In genomic region chr10:101781984-101782810, GRCh38 we compare ENCODE assay signal across 8 cellular contexts. TPM values are rescaled to one million over a fixed set of nuclear protein-coding genes. Genes with fewer than 3 reads are reported as not detected.
DNase-seq lines count a peak whose midpoint lies in the region; ATAC-seq and TF ChIP-seq lines count a peak whose summit lies in the region.

No MANE protein-coding gene starts in this region.

- H3K27me3 ChIP-seq in iPS-20b (ENCODE audit: insufficient read depth, low read length), result peaks cover 38% of the 10 kb centered on the region
- H3K27me3 ChIP-seq in testis, result no peaks in the 10 kb centered on the region
- peaks cover 8% of the 10 kb centered on the region for H3K27me3 ChIP-seq in thyroid gland

- no peak for DNase-seq in T-helper 2 cell treated with Interferon-gamma antibody and Interleukin-4, amounts not matched to agents 5 μg/mL and 100 μg/mL, for 36 hours (ENCODE audit: low spot score)
- DNase-seq in T-helper 2 cell (no peak), testis (no peak), thyroid gland (no peak), GM19238 (ENCODE audit: insufficient read length, low spot score) (no peak)
- DNase-seq in stimulated activated CD4-positive, alpha-beta T cell treated with anti-CD3 and anti-CD28 coated beads, Interleukin-1b, Interleukin-23, amount 100 ng/mL, for 48 hours, result no peak

- 28 to 44% methylated on average over 13 to 17 of the region's 17 CpGs for WGBS in testis, 2 donors
- 54 to 55% methylated on average over 13 to 17 of the region's 17 CpGs for WGBS in thyroid gland, 2 donors

- intact Hi-C loops in testis (cut with DNase I; ENCODE audit: low total_unique reads) (no loop called here), thyroid gland (cut with DNase I) (no loop called here)

- peak overlapping the region; percentile 50 for H3K27ac Mint-ChIP-seq in T-helper 2 cell treated with Interferon-gamma antibody and Interleukin-4, amounts not matched to agents 5 μg/mL and 100 μg/mL, for 36 hours
- H3K27ac Mint-ChIP-seq in activated T-helper 17 cell treated with anti-CD3 and anti-CD28 coated beads, Interleukin-2, amount 50 U/mL, for 72 hours, result peak overlapping the region; percentile 98

- TF ChIP-seq POLR2A in testis (IDR thresholded peaks at IDR 0.05) (no peak), thyroid gland (IDR thresholded peaks at IDR 0.05) (no peak)

- ATAC-seq in activated T-helper 17 cell treated with anti-CD3 and anti-CD28 coated beads, Interleukin-2, amount 50 U/mL, for 72 hours (replicated peaks), result no peak

- H3K27ac ChIP-seq in iPS-20b (ENCODE audit: low read length), result no peak overlapping the region
- H3K27ac ChIP-seq in testis, result no peak overlapping the region
- no peak overlapping the region for H3K27ac ChIP-seq in thyroid gland

- H3K4me1 Mint-ChIP-seq in T-helper 2 cell treated with Interferon-gamma antibody and Interleukin-4, amounts not matched to agents 5 μg/mL and 100 μg/mL, for 36 hours (ENCODE audit: low read depth), result peaks cover 42% of the 10 kb centered on the region
- H3K4me1 Mint-ChIP-seq in activated T-helper 17 cell treated with anti-CD3 and anti-CD28 coated beads, Interleukin-2, amount 50 U/mL, for 72 hours, result peaks cover 25% of the 10 kb centered on the region

- H3K9me3 Mint-ChIP-seq in T-helper 2 cell treated with Interferon-gamma antibody and Interleukin-4, amounts not matched to agents 5 μg/mL and 100 μg/mL, for 36 hours, result no peaks in the 10 kb centered on the region
- no peaks in the 10 kb centered on the region for H3K9me3 Mint-ChIP-seq in activated T-helper 17 cell treated with anti-CD3 and anti-CD28 coated beads, Interleukin-2, amount 50 U/mL, for 72 hours

- H3K4me3 ChIP-seq in iPS-20b (ENCODE audit: low read length) (peak overlapping the region; percentile 85), testis (peak overlapping the region; percentile 62 to 71), thyroid gland (replicated peaks in 1 of 3) (peak overlapping the region in 1 of 3 donors; percentile 51)

- H3K4me1 ChIP-seq in iPS-20b (ENCODE audit: insufficient read depth, low read length) (peaks cover 16% of the 10 kb centered on the region), testis (peaks cover 27% of the 10 kb centered on the region), thyroid gland (peaks cover 23 to 29% of the 10 kb centered on the region in 2 donors)

- peak overlapping the region; percentile 82; the same call in 1 of the 2 replicates for H3K9ac ChIP-seq in iPS-20b (ENCODE audit: low read depth, low read length)

- peak overlapping the region; percentile 96 for H3K4me3 Mint-ChIP-seq in T-helper 2 cell treated with Interferon-gamma antibody and Interleukin-4, amounts not matched to agents 5 μg/mL and 100 μg/mL, for 36 hours
- H3K4me3 Mint-ChIP-seq in activated T-helper 17 cell treated with anti-CD3 and anti-CD28 coated beads, Interleukin-2, amount 50 U/mL, for 72 hours, result peak overlapping the region; percentile 98

- H3K9me3 ChIP-seq in iPS-20b (ENCODE audit: insufficient read depth, low read depth, low read length), result no peaks in the 10 kb centered on the region
- H3K9me3 ChIP-seq in testis, result no peaks in the 10 kb centered on the region
- H3K9me3 ChIP-seq in thyroid gland, result no peaks in the 10 kb centered on the region

- H3K36me3 ChIP-seq in iPS-20b (ENCODE audit: insufficient read depth, low read depth, low read length), result peaks cover 29% of the 10 kb centered on the region
- H3K36me3 ChIP-seq in testis (ENCODE audit: low read depth, missing control alignments), result no peaks in the 10 kb centered on the region
- peaks cover 17 to 21% of the 10 kb centered on the region in 2 donors for H3K36me3 ChIP-seq in thyroid gland

- H3K36me3 Mint-ChIP-seq in T-helper 2 cell treated with Interferon-gamma antibody and Interleukin-4, amounts not matched to agents 5 μg/mL and 100 μg/mL, for 36 hours (ENCODE audit: low read depth), result peaks cover 30% of the 10 kb centered on the region
- H3K36me3 Mint-ChIP-seq in activated T-helper 17 cell treated with anti-CD3 and anti-CD28 coated beads, Interleukin-2, amount 50 U/mL, for 72 hours (ENCODE audit: low read depth), result peaks cover 86% of the 10 kb centered on the region

- peaks cover 16% of the 10 kb centered on the region for H3K27me3 Mint-ChIP-seq in T-helper 2 cell treated with Interferon-gamma antibody and Interleukin-4, amounts not matched to agents 5 μg/mL and 100 μg/mL, for 36 hours (ENCODE audit: low read depth)
- H3K27me3 Mint-ChIP-seq in activated T-helper 17 cell treated with anti-CD3 and anti-CD28 coated beads, Interleukin-2, amount 50 U/mL, for 72 hours, result peaks cover 16% of the 10 kb centered on the region

- TF ChIP-seq CTCF in testis (IDR thresholded peaks at IDR 0.05), result no peak
- no peak for TF ChIP-seq CTCF in thyroid gland (IDR thresholded peaks at IDR 0.05)

RNA-seq across cellular contexts. Expression of gene NPM3, which starts 1.0 kb away (rescaled TPM):
- total RNA-seq in activated T-helper 17 cell treated with anti-CD3 and anti-CD28 coated beads, Interleukin-2, amount 50 U/mL, for 72 hours, result 100 to 1,000 TPM in 1 of 2 donors, 10 to 100 TPM in 1; 72.6 to 162 TPM
- 10 to 100 TPM; 38.9 to 64.5 TPM for total RNA-seq in testis
- 40.9 TPM for polyA plus RNA-seq in testis (ENCODE audit: insufficient read depth, low read depth, low replicate concordance)
- 10 to 100 TPM in 3 of 4 donors, 1 to 10 TPM in 1; 9.0 to 27.3 (median 20.7) TPM for total RNA-seq in thyroid gland

RNA-seq across cellular contexts. Expression of gene FGF8, which starts 6.3 kb away (rescaled TPM):
- not detected for total RNA-seq in activated T-helper 17 cell treated with anti-CD3 and anti-CD28 coated beads, Interleukin-2, amount 50 U/mL, for 72 hours
- total RNA-seq in testis (1 to 10 TPM in 1 of 2 donors, not detected in 1; 1.1 TPM), thyroid gland (not detected)
- polyA plus RNA-seq in testis (ENCODE audit: insufficient read depth, low read depth, low replicate concordance), result 0.41 TPM

RNA-seq across cellular contexts. Expression of gene OGA, which starts 36.0 kb away (rescaled TPM):
- total RNA-seq in activated T-helper 17 cell treated with anti-CD3 and anti-CD28 coated beads, Interleukin-2, amount 50 U/mL, for 72 hours, result 100 to 1,000 TPM; 119 to 291 TPM
- total RNA-seq in testis (100 to 1,000 TPM; 161 to 215 TPM), thyroid gland (100 to 1,000 TPM; 114 to 205 (median 157) TPM)
- 93.3 TPM for polyA plus RNA-seq in testis (ENCODE audit: insufficient read depth, low read depth, low replicate concordance)
